1 cellular context compared by ENCODE assay signal in the genomic region with DNA sequence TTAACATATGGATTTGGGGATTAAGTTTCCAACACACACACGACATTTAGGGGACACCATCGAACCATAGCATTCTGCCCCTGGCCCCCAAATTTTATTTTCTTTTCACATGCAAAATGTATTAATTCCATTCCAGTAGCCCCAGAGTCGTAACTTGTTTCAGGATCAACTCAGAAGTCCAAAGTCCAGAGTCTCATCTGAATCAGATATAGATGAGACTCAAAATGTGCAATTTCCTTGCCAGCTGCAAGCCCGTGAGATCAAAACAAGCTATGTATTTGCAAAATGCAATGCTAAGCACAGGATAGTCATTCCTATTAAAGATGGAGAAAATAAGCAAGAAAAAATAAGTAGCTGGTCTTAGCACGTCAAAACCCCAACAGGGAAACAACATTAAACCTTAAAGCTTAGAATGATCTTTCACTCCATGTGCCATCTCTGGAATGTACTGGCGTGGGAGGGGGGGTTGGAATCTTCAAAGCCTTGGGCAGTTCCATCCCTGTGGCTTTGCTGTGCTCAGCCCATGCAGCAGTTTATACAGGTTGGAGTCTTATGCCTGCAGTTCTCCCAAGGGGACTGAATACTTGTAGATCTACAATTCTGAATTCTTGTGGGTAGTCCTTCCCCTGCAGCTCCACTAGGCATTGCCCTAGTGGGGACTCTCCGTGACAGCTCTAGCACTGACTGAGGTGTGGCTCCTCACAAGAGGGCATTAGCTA.
A peak's percentile ranks its signal among the peaks of the same experiment; 100 is the strongest.
TF ChIP-seq lines count a peak whose summit lies in the region.

No MANE protein-coding gene starts in this region.

TF ChIP-seq in HepG2, 621 proteins besides CTCF, POLR2A, EP300 and RAD21 (continued from another document):
- TF ChIP-seq, protein P1, sequence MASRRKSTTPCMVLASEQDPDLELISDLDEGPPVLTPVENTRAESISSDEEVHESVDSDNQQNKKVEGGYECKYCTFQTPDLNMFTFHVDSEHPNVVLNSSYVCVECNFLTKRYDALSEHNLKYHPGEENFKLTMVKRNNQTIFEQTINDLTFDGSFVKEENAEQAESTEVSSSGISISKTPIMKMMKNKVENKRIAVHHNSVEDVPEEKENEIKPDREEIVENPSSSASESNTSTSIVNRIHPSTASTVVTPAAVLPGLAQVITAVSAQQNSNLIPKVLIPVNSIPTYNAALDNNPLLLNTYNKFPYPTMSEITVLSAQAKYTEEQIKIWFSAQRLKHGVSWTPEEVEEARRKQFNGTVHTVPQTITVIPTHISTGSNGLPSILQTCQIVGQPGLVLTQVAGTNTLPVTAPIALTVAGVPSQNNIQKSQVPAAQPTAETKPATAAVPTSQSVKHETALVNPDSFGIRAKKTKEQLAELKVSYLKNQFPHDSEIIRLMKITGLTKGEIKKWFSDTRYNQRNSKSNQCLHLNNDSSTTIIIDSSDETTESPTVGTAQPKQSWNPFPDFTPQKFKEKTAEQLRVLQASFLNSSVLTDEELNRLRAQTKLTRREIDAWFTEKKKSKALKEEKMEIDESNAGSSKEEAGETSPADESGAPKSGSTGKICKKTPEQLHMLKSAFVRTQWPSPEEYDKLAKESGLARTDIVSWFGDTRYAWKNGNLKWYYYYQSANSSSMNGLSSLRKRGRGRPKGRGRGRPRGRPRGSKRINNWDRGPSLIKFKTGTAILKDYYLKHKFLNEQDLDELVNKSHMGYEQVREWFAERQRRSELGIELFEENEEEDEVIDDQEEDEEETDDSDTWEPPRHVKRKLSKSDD (CRISPR knock-in tag; IDR thresholded peaks at IDR 0.05; ENCODE audit: low read depth): no peak
- no peak for TF ChIP-seq ZNF674 (CRISPR knock-in tag; IDR thresholded peaks at IDR 0.05; ENCODE audit: low read depth)
- TF ChIP-seq, protein P2, sequence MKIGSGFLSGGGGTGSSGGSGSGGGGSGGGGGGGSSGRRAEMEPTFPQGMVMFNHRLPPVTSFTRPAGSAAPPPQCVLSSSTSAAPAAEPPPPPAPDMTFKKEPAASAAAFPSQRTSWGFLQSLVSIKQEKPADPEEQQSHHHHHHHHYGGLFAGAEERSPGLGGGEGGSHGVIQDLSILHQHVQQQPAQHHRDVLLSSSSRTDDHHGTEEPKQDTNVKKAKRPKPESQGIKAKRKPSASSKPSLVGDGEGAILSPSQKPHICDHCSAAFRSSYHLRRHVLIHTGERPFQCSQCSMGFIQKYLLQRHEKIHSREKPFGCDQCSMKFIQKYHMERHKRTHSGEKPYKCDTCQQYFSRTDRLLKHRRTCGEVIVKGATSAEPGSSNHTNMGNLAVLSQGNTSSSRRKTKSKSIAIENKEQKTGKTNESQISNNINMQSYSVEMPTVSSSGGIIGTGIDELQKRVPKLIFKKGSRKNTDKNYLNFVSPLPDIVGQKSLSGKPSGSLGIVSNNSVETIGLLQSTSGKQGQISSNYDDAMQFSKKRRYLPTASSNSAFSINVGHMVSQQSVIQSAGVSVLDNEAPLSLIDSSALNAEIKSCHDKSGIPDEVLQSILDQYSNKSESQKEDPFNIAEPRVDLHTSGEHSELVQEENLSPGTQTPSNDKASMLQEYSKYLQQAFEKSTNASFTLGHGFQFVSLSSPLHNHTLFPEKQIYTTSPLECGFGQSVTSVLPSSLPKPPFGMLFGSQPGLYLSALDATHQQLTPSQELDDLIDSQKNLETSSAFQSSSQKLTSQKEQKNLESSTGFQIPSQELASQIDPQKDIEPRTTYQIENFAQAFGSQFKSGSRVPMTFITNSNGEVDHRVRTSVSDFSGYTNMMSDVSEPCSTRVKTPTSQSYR (CRISPR knock-in tag; IDR thresholded peaks at IDR 0.05; ENCODE audit: borderline replicate concordance): 0 out of 2 replicates have a peak, but pooled peaks have one; percentile 9
- no peak for TF ChIP-seq FOXK2 (IDR thresholded peaks at IDR 0.05)
- peak; percentile 18; the same call in 1 of the 2 replicates for TF ChIP-seq TCF7 (IDR thresholded peaks at IDR 0.05; ENCODE audit: low read depth)
- TF ChIP-seq ASH2L (IDR thresholded peaks at IDR 0.05; ENCODE audit: insufficient read length, low read depth, low read length): peak; percentile 10
- TF ChIP-seq ZNF776 (CRISPR knock-in tag; IDR thresholded peaks at IDR 0.05): no peak
- TF ChIP-seq, protein P3, sequence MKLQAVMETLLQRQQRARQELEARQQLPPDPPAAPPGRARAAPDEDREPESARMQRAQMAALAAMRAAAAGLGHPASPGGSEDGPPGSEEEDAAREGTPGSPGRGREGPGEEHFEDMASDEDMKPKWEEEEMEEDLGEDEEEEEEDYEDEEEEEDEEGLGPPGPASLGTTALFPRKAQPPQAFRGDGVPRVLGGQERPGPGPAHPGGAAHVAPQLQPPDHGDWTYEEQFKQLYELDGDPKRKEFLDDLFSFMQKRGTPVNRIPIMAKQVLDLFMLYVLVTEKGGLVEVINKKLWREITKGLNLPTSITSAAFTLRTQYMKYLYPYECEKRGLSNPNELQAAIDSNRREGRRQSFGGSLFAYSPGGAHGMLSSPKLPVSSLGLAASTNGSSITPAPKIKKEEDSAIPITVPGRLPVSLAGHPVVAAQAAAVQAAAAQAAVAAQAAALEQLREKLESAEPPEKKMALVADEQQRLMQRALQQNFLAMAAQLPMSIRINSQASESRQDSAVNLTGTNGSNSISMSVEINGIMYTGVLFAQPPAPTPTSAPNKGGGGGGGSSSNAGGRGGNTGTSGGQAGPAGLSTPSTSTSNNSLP (IDR thresholded peaks at IDR 0.05; ENCODE audit: low read depth, low read length): peak; percentile 36; the same call in 1 of the 2 replicates
- TF ChIP-seq CHD4 (IDR thresholded peaks at IDR 0.05; ENCODE audit: borderline replicate concordance, low read length): 0 out of 2 replicates have a peak, but pooled peaks have one; percentile 81
- TF ChIP-seq, protein P4, sequence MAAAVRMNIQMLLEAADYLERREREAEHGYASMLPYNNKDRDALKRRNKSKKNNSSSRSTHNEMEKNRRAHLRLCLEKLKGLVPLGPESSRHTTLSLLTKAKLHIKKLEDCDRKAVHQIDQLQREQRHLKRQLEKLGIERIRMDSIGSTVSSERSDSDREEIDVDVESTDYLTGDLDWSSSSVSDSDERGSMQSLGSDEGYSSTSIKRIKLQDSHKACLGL (CRISPR knock-in tag; IDR thresholded peaks at IDR 0.05): no peak
- 0 out of 2 replicates have a peak, but pooled peaks have one; percentile 24 for TF ChIP-seq ZSCAN21 (CRISPR knock-in tag; IDR thresholded peaks at IDR 0.05; ENCODE audit: borderline replicate concordance)
- TF ChIP-seq MAFK (conservative IDR thresholded peaks at IDR 0.05 in 1 of 2, IDR thresholded peaks at IDR 0.05 in 1 of 2; ENCODE audit: low read length in 2 of 2): no peak
- TF ChIP-seq, protein P5, sequence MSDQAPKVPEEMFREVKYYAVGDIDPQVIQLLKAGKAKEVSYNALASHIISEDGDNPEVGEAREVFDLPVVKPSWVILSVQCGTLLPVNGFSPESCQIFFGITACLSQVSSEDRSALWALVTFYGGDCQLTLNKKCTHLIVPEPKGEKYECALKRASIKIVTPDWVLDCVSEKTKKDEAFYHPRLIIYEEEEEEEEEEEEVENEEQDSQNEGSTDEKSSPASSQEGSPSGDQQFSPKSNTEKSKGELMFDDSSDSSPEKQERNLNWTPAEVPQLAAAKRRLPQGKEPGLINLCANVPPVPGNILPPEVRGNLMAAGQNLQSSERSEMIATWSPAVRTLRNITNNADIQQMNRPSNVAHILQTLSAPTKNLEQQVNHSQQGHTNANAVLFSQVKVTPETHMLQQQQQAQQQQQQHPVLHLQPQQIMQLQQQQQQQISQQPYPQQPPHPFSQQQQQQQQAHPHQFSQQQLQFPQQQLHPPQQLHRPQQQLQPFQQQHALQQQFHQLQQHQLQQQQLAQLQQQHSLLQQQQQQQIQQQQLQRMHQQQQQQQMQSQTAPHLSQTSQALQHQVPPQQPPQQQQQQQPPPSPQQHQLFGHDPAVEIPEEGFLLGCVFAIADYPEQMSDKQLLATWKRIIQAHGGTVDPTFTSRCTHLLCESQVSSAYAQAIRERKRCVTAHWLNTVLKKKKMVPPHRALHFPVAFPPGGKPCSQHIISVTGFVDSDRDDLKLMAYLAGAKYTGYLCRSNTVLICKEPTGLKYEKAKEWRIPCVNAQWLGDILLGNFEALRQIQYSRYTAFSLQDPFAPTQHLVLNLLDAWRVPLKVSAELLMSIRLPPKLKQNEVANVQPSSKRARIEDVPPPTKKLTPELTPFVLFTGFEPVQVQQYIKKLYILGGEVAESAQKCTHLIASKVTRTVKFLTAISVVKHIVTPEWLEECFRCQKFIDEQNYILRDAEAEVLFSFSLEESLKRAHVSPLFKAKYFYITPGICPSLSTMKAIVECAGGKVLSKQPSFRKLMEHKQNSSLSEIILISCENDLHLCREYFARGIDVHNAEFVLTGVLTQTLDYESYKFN (CRISPR knock-in tag; conservative IDR thresholded peaks at IDR 0.05): no peak
